ENCODE assay signal across 17 cellular contexts in the genomic region with DNA sequence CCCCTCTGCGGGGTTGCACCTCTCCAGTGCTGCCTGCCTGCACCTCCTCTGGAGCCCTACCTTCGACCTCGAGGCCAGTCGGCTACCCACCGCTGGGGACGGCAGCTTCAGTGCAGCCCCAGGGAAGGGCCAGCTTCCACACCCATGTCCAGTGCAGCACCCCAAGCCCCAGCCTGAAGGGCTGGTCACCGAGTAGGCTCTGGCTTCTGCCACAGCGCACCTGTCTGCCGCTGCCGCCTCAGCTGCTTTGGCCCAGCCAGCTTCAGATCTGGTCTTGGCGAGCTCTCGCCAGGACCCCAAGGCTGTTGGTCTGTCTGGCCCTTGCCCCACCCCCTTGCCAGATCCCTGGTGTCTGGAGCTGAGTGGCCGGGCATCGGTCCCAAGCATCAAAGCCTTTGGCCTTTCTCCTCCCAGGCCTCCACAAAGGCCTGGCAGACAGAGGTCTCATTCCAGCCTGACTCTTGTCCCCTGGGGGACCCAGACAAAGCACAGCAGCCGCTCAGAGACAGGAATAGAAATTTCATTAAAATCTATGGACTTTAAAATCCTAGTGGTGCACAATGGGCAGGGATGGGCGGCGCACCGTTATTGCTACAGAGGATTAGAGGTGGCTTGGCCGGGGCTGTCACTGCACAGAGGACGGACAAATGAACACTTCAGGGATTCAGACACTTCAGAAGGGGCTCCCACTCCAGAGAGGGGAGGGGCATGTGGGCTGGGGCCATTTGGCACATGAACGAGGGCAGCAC.
"Had no signal": no experiment of that assay in that cellular context is flagged by ENCODE, and none has a peak within 500 bp of the region (broad histone marks: within the 10 kb centered on the region; RNA-seq: fewer than 3 reads in every experiment).

No MANE protein-coding gene starts in this region.

- H3K9me3 Mint-ChIP-seq: activated naive CD4-positive, alpha-beta T cell treated with anti-CD3 and anti-CD28 coated beads, Interleukin-2, amount 50 U/mL, for 24 hours; activated T-cell treated with anti-CD3 and anti-CD28 coated beads, Interleukin-2, amount 50 U/mL, for 24 hours had no signal

- H3K27me3 Mint-ChIP-seq: activated CD8-positive, alpha-beta memory T cell treated with anti-CD3 and anti-CD28 coated beads, Interleukin-2, amount 10 ng/mL, durations not matched to agents 7 days and 5 days; activated naive CD4-positive, alpha-beta T cell treated with anti-CD3 and anti-CD28 coated beads, Interleukin-2, amount 50 U/mL, for 24 hours; activated T-cell treated with anti-CD3 and anti-CD28 coated beads, Interleukin-2, amount 50 U/mL, for 24 hours; progenitor cell of endocrine pancreas had no signal

- DNase-seq: activated CD4-positive, alpha-beta T cell treated with anti-CD3 and anti-CD28 coated beads, Interleukin-2, amount 50 U/mL, for 4 hours; activated CD4-positive, CD25-positive, alpha-beta regulatory T cell treated with anti-CD3 and anti-CD28 coated beads, Interleukin-2, amount 50 U/mL, for 72 hours; activated CD8-positive, alpha-beta memory T cell treated with anti-CD3 and anti-CD28 coated beads, Interleukin-2, amount 10 ng/mL, durations not matched to agents 7 days and 5 days; activated effector memory CD4-positive, alpha-beta T cell treated with Interleukin-2 at 50 U/mL for 16 hours; activated T-cell treated with anti-CD3 and anti-CD28 coated beads, Interleukin-2, amount 50 U/mL, for 24 hours; body of pancreas; cerebellar nuclear complex; esophagus squamous epithelium; foreskin keratinocyte; heart left ventricle; mammary epithelial cell; stimulated activated CD4-positive, alpha-beta T cell treated with anti-CD3 and anti-CD28 coated beads, Interleukin-12 subunit alpha, Interleukin-12 subunit beta, amount 100 ng/mL, for 4 hours; stimulated activated CD4-positive, alpha-beta T cell treated with anti-CD3 and anti-CD28 coated beads, Interleukin-2, amount 100 ng/mL, for 48 hours; stimulated activated naive CD4-positive, alpha-beta T cell treated with Interleukin-2 at 50 U/mL for 16 hours had no signal

- H3K9me3 ChIP-seq: body of pancreas, esophagus squamous epithelium, heart left ventricle had no signal

- H3K4me3 Mint-ChIP-seq: activated CD8-positive, alpha-beta memory T cell treated with anti-CD3 and anti-CD28 coated beads, Interleukin-2, amount 10 ng/mL, durations not matched to agents 7 days and 5 days; activated naive CD4-positive, alpha-beta T cell treated with anti-CD3 and anti-CD28 coated beads, Interleukin-2, amount 50 U/mL, for 24 hours; activated T-cell treated with anti-CD3 and anti-CD28 coated beads, Interleukin-2, amount 50 U/mL, for 24 hours had no signal

- H3K27ac ChIP-seq: foreskin keratinocyte, heart left ventricle had no signal

- H3K27me3 ChIP-seq: body of pancreas, esophagus squamous epithelium, foreskin keratinocyte, heart left ventricle had no signal

- ATAC-seq: activated CD8-positive, alpha-beta memory T cell treated with anti-CD3 and anti-CD28 coated beads, Interleukin-2, amount 10 ng/mL, durations not matched to agents 7 days and 5 days; foreskin keratinocyte; heart left ventricle; sciatic nerve had no signal

- H3K27ac Mint-ChIP-seq: activated CD8-positive, alpha-beta memory T cell treated with anti-CD3 and anti-CD28 coated beads, Interleukin-2, amount 10 ng/mL, durations not matched to agents 7 days and 5 days; activated naive CD4-positive, alpha-beta T cell treated with anti-CD3 and anti-CD28 coated beads, Interleukin-2, amount 50 U/mL, for 24 hours; activated T-cell treated with anti-CD3 and anti-CD28 coated beads, Interleukin-2, amount 50 U/mL, for 24 hours had no signal

- H3K4me3 ChIP-seq: body of pancreas, esophagus squamous epithelium, heart left ventricle had no signal

- H3K36me3 Mint-ChIP-seq: activated CD8-positive, alpha-beta memory T cell treated with anti-CD3 and anti-CD28 coated beads, Interleukin-2, amount 10 ng/mL, durations not matched to agents 7 days and 5 days had no signal

- H3K36me3 ChIP-seq: heart left ventricle had no signal
